9 cellular contexts compared by ENCODE assay signal in genomic region chr9:76691761-76692313, GRCh38.
DNase-seq lines count a peak whose midpoint lies in the region; ATAC-seq, FAIRE-seq and TF ChIP-seq lines count a peak whose summit lies in the region.
"Had no signal": no experiment of that assay in that cellular context is flagged by ENCODE, and none has a peak within 500 bp of the region (broad histone marks: within the 10 kb centered on the region; RNA-seq: fewer than 3 reads in every experiment).

No MANE protein-coding gene starts in this region.

- H3K18ac ChIP-seq in H9 (ENCODE audit: insufficient read length, low read depth, low read length), result no peak overlapping the region
- H3K18ac ChIP-seq in neuronal stem cell (ENCODE audit: low read length), result peak overlapping the region; percentile 31

- BruUV-seq in HepG2 (replicated peaks; lab: Mats Ljungman, UMichigan), result no TSS peak

- peaks cover 45% of the 10 kb centered on the region for H3K27me3 Mint-ChIP-seq in H9 (ENCODE audit: low read depth)

- H3K4me1 ChIP-seq in H9 (ENCODE audit: insufficient read depth, low read length) (no peaks in the 10 kb centered on the region), duodenal mucosa (ENCODE audit: control insufficient read depth in 1 of 2, insufficient read depth in 2 of 2, low read length in 2 of 2) (peaks cover 24 to 39% of the 10 kb centered on the region in 2 donors), neuronal stem cell (ENCODE audit: control insufficient read depth in 2 of 2, insufficient read depth in 1 of 2, low read depth in 1 of 2, low read length in 2 of 2) (no peaks in the 10 kb centered on the region), HepG2 (ENCODE audit: insufficient read depth, low read length) (peaks cover 31% of the 10 kb centered on the region)

- TF ChIP-seq CTCF in H9 (conservative IDR thresholded peaks at IDR 0.05) (no peak), HepG2 (CRISPR knock-in tag; IDR thresholded peaks at IDR 0.05) (no peak)

- H4K8ac ChIP-seq in H9 (replicated peaks; ENCODE audit: insufficient read length, low read depth, low read length) (peak overlapping the region; percentile 53), neuronal stem cell (ENCODE audit: low read depth, low read length) (no peak overlapping the region)

- no peaks in the 10 kb centered on the region for H3K36me3 Mint-ChIP-seq in H9 (ENCODE audit: insufficient read depth in 1 of 3, low read depth in 3 of 3)

- H3K27me3 ChIP-seq in H9 (ENCODE audit: insufficient read depth, low read length) (peaks cover 6% of the 10 kb centered on the region; the same call in 1 of the 2 replicates), duodenal mucosa (ENCODE audit: control insufficient read depth in 1 of 2, insufficient read depth in 2 of 2, low read length in 2 of 2) (no peaks in the 10 kb centered on the region), neuronal stem cell (ENCODE audit: control insufficient read depth in 3 of 3, insufficient read depth in 3 of 3, low read depth in 1 of 3, low read length in 3 of 3) (no peaks in the 10 kb centered on the region), HepG2 (ENCODE audit: control insufficient read depth in 1 of 2, insufficient read depth in 2 of 2, low read length in 2 of 2) (peaks cover 0 to 8% of the 10 kb centered on the region in 2 experiments; a peak in 1 of 5 replicates)

- H2BK20ac ChIP-seq in H9 (ENCODE audit: low read depth, low read length, poor library complexity, severe bottlenecking), result no peak overlapping the region

- H3K4ac ChIP-seq in H9 (ENCODE audit: low read depth, low read length) (no peak overlapping the region), neuronal stem cell (ENCODE audit: low read length) (no peak overlapping the region)

- H3K36me3 ChIP-seq in duodenal mucosa (ENCODE audit: control insufficient read depth in 1 of 2, insufficient read depth in 2 of 2, low read length in 2 of 2), result no peaks in the 10 kb centered on the region
- no peaks in the 10 kb centered on the region for H3K36me3 ChIP-seq in neuronal stem cell (replicated peaks in 1 of 2; ENCODE audit: control insufficient read depth in 2 of 2, insufficient read depth in 2 of 2, low read length in 2 of 2)
- no peaks in the 10 kb centered on the region for H3K36me3 ChIP-seq in HepG2 (replicated peaks in 1 of 2; ENCODE audit: control insufficient read depth in 1 of 2, insufficient read depth in 2 of 2, low read length in 2 of 2)

- H3K9me3 ChIP-seq in H9 (ENCODE audit: control insufficient read depth, low read depth, low read length) (no peaks in the 10 kb centered on the region), duodenal mucosa (ENCODE audit: control insufficient read depth in 1 of 2, low read length in 2 of 2) (no peaks in the 10 kb centered on the region), neuronal stem cell (replicated peaks in 1 of 2; ENCODE audit: control insufficient read depth in 2 of 2, insufficient read depth in 1 of 2, low read depth in 1 of 2, low read length in 2 of 2) (no peaks in the 10 kb centered on the region), HepG2 (ENCODE audit: low read length) (no peaks in the 10 kb centered on the region)

- no peak for TF ChIP-seq RAD21 in HepG2 (CRISPR knock-in tag; IDR thresholded peaks at IDR 0.05)

- peaks cover 34 to 37% of the 10 kb centered on the region in 2 experiments for H3K4me1 Mint-ChIP-seq in H9

- H2AFZ ChIP-seq in H9 (ENCODE audit: low read length), result no peak overlapping the region
- H2AFZ ChIP-seq in neuronal stem cell (ENCODE audit: low read length), result peak overlapping the region; percentile 93
- no peak overlapping the region for H2AFZ ChIP-seq in HepG2 (ENCODE audit: low read length)

- H3K23me2 ChIP-seq in H9 (ENCODE audit: insufficient read length, low read depth, low read length, poor library complexity, severe bottlenecking), result no peaks in the 10 kb centered on the region

- peak overlapping the region; percentile 62 to 80 for H3K4me3 Mint-ChIP-seq in H9

- H2BK15ac ChIP-seq in H9 (ENCODE audit: low read depth, low read length) (no peak overlapping the region), neuronal stem cell (ENCODE audit: low read length) (no peak overlapping the region)

- in situ Hi-C loops in HepG2 (cut with HindIII; ENCODE audit: extremely low pct_ligation_motif_present, low pct_unique_long_range_greater_than_20kb), result no loop called here

- H3K27ac Mint-ChIP-seq in H9, result peak overlapping the region in 1 of 3 experiments; percentile 13; a peak in 2 of 7 replicates

- H4K20me1 ChIP-seq in H9 (ENCODE audit: control insufficient read depth, insufficient read depth, insufficient read length) (no peaks in the 10 kb centered on the region), HepG2 (ENCODE audit: insufficient read depth, low read length) (no peaks in the 10 kb centered on the region)

- no peak for FAIRE-seq in HepG2 (lab: Jason Lieb, UNC)

- H3K27ac ChIP-seq in H9 (ENCODE audit: insufficient read length, low read depth, low read length) (no peak overlapping the region), duodenal mucosa (ENCODE audit: low read depth, low read length) (no peak overlapping the region), neuronal stem cell (replicated peaks; ENCODE audit: low read length) (no peak overlapping the region), HepG2 (ENCODE audit: extremely low read length, insufficient read depth, low read length) (no peak overlapping the region)
- H3K27ac ChIP-seq: KMS-11 had no signal

- CTCF ChIA-PET in HepG2 (lab: Yijun Ruan, JAX; ENCODE audit: low intra/inter-chr PET ratio, low total read pairs), result no interaction called here

- no peak overlapping the region for H3K23ac ChIP-seq in H9 (ENCODE audit: insufficient read length, low read depth, low read length)
- H3K23ac ChIP-seq in neuronal stem cell (ENCODE audit: low read depth, low read length, poor library complexity), result no peak overlapping the region

- no peaks in the 10 kb centered on the region for H3K9me3 Mint-ChIP-seq in H9

- DNase-seq in H9 (no peak), NCI-H526 treated with DMSO at 0.1 percent for 48 hours (lab: John Stamatoyannopoulos, UW) (peak; percentile 19), neuronal stem cell (ENCODE audit: low spot score) (no peak), HepG2 (ENCODE audit: low spot score) (no peak), COLO829 (ENCODE audit: low spot score) (no peak), dedifferentiated amniotic fluid mesenchymal stem cell (ENCODE audit: extremely low spot score) (no peak)

- H2BK12ac ChIP-seq in H9 (ENCODE audit: insufficient read length, low read depth, low read length) (no peak overlapping the region), neuronal stem cell (ENCODE audit: low read length) (no peak overlapping the region)

- intact Hi-C loops in HepG2 (cut with micrococcal nuclease; ENCODE audit: unreplicated experiment), result no loop called here

- TF ChIP-seq EP300 in HepG2 (IDR thresholded peaks at IDR 0.05; ENCODE audit: low read depth in 2 of 2, low read length in 2 of 2), result no peak
- no peak for TF ChIP-seq EP300 in HepG2 (CRISPR knock-in tag; IDR thresholded peaks at IDR 0.05; ENCODE audit: borderline replicate concordance)

- H3K4me3 ChIP-seq in duodenal mucosa (ENCODE audit: low read depth in 1 of 2, low read length in 2 of 2), result peak overlapping the region; percentile 33 to 61
- peak overlapping the region; percentile 46 to 77 for H3K4me3 ChIP-seq in neuronal stem cell (ENCODE audit: low read length in 2 of 2)
- no peak overlapping the region for H3K4me3 ChIP-seq in HepG2 (replicated peaks in 1 of 3; ENCODE audit: insufficient read depth in 1 of 3, low read depth in 2 of 3, low read length in 3 of 3)

- H3K9ac ChIP-seq in H9 (ENCODE audit: extremely low read depth, insufficient read length, low read length), result peak overlapping the region; percentile 8
- peak overlapping the region in 1 of 2 donors; percentile 40 for H3K9ac ChIP-seq in duodenal mucosa (ENCODE audit: low read depth in 1 of 2, low read length in 2 of 2)
- no peak overlapping the region for H3K9ac ChIP-seq in neuronal stem cell (ENCODE audit: low read depth, low read length, poor library complexity)
- H3K9ac ChIP-seq in HepG2 (ENCODE audit: insufficient read depth, low read depth, low read length), result no peak overlapping the region
- H3K9ac ChIP-seq: KMS-11 had no signal

- no peaks in the 10 kb centered on the region for H3K79me1 ChIP-seq in H9 (ENCODE audit: insufficient read depth, low read depth, low read length, poor library complexity, severe bottlenecking)
- no peaks in the 10 kb centered on the region for H3K79me1 ChIP-seq in neuronal stem cell (ENCODE audit: low read depth, low read length)

- H3K14ac ChIP-seq in H9 (ENCODE audit: insufficient read depth, low read length) (no peak overlapping the region), neuronal stem cell (ENCODE audit: low read length) (no peak overlapping the region)

- no peak for TF ChIP-seq POLR2A in HepG2 (IDR thresholded peaks at IDR 0.05; ENCODE audit: insufficient read depth in 1 of 2, low read depth in 2 of 2, low read length in 2 of 2)

- ATAC-seq in HepG2 (no peak), GM19463 (IDR thresholded peaks at IDR 0.05; ENCODE audit: unreplicated experiment) (no peak)

- WGBS in H9 (ENCODE audit: extremely low coverage, insufficient read length, low lambda C conversion rate), result no CpG with 5 or more reads among the region's 13 CpGs
- no CpG with 5 or more reads among the region's 13 CpGs for WGBS in neuronal stem cell (ENCODE audit: extremely low coverage in 2 of 2, insufficient read length in 2 of 2, insufficient replicate concordance in 1 of 2), 2 donors
- under 1% methylated on average over 13 of the region's 13 CpGs for WGBS in HepG2 (ENCODE audit: low lambda C conversion rate)

- H4K5ac ChIP-seq in H9 (ENCODE audit: insufficient read length, low read depth, low read length), result no peak overlapping the region

- H2AK5ac ChIP-seq in H9 (ENCODE audit: insufficient read length, low read length) (no peak overlapping the region), neuronal stem cell (ENCODE audit: low read depth, low read length) (no peak overlapping the region)

- no peak overlapping the region for H2BK120ac ChIP-seq in H9 (ENCODE audit: low read depth, low read length, poor library complexity, severe bottlenecking)
- H2BK120ac ChIP-seq in neuronal stem cell (ENCODE audit: low read depth, low read length), result no peak overlapping the region

- H3K4me2 ChIP-seq in H9 (ENCODE audit: insufficient read depth, insufficient read length, low read length) (peak overlapping the region; percentile 13), neuronal stem cell (ENCODE audit: insufficient read depth, low read length, poor library complexity, severe bottlenecking) (peak overlapping the region; percentile 71), HepG2 (ENCODE audit: low read depth, low read length) (no peak overlapping the region)
- H3K4me2 ChIP-seq: KMS-11 had no signal

- no peak overlapping the region for H3K56ac ChIP-seq in H9 (ENCODE audit: insufficient read length, low read depth, low read length)

- H4K91ac ChIP-seq in H9 (ENCODE audit: insufficient read length, low read depth, low read length), result no peak overlapping the region
- no peak overlapping the region for H4K91ac ChIP-seq in neuronal stem cell (ENCODE audit: low read depth, low read length, poor library complexity)

- H2BK5ac ChIP-seq in H9 (ENCODE audit: insufficient read length, low read length), result no peak overlapping the region
- H2BK5ac ChIP-seq in neuronal stem cell (ENCODE audit: low read length), result no peak overlapping the region

- H3T11ph ChIP-seq in H9 (ENCODE audit: low read length), result no peak overlapping the region

- POLR2A ChIA-PET in HepG2 (lab: Yijun Ruan, JAX), result no interaction called here

- H3K79me2 ChIP-seq in H9 (ENCODE audit: insufficient read depth, low read length), result no peaks in the 10 kb centered on the region
- no peaks in the 10 kb centered on the region for H3K79me2 ChIP-seq in HepG2 (ENCODE audit: insufficient read depth, low read length)

Comparison
In these comparisons a context has a peak if more than half of its experiments do, and no peak if none do; other contexts are left out.
1. H3K4me3 ChIP-seq: peak in duodenal mucosa (2 of 2) and neuronal stem cell (2 of 2); none in HepG2 (0 of 3).